In the genomic region with DNA sequence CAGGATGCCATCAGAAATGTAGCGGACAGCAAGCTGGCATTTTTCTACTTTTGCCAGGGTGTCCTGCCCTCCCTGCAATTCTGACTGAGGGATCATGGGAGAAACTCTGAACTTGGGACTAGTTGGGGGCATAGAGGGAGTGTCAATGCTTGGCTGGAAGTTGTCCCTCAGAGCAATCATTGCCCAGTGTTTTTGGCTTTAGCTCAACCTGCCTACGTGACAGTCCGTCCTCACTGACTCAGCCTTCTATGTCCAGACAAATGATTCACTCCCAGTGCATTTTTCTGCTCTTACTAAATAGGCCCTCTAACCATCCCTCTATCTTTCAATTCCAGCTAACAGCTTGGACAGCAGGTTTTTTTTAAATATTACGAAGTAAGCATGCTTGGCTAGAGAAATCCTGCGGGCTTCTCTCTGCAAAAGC, we compare ENCODE assay signal across 2 cellular contexts.
TF ChIP-seq lines count a peak whose summit lies in the region.

No MANE protein-coding gene starts in this region.

TF ChIP-seq in SK-N-SH, 30 proteins besides CTCF, POLR2A, EP300 and RAD21 (continued from another document):
- TF ChIP-seq RFX5 (IDR thresholded peaks at IDR 0.05; ENCODE audit: low read length), result no peak
- no peak for TF ChIP-seq ELF1 (IDR thresholded peaks at IDR 0.05)
- TF ChIP-seq, protein P1, sequence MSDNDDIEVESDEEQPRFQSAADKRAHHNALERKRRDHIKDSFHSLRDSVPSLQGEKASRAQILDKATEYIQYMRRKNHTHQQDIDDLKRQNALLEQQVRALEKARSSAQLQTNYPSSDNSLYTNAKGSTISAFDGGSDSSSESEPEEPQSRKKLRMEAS (IDR thresholded peaks at IDR 0.05; ENCODE audit: low read depth), result no peak
- TF ChIP-seq, protein P2, sequence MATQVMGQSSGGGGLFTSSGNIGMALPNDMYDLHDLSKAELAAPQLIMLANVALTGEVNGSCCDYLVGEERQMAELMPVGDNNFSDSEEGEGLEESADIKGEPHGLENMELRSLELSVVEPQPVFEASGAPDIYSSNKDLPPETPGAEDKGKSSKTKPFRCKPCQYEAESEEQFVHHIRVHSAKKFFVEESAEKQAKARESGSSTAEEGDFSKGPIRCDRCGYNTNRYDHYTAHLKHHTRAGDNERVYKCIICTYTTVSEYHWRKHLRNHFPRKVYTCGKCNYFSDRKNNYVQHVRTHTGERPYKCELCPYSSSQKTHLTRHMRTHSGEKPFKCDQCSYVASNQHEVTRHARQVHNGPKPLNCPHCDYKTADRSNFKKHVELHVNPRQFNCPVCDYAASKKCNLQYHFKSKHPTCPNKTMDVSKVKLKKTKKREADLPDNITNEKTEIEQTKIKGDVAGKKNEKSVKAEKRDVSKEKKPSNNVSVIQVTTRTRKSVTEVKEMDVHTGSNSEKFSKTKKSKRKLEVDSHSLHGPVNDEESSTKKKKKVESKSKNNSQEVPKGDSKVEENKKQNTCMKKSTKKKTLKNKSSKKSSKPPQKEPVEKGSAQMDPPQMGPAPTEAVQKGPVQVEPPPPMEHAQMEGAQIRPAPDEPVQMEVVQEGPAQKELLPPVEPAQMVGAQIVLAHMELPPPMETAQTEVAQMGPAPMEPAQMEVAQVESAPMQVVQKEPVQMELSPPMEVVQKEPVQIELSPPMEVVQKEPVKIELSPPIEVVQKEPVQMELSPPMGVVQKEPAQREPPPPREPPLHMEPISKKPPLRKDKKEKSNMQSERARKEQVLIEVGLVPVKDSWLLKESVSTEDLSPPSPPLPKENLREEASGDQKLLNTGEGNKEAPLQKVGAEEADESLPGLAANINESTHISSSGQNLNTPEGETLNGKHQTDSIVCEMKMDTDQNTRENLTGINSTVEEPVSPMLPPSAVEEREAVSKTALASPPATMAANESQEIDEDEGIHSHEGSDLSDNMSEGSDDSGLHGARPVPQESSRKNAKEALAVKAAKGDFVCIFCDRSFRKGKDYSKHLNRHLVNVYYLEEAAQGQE (IDR thresholded peaks at IDR 0.05; ENCODE audit: low read depth, low read length), result no peak
- TF ChIP-seq, protein P3, sequence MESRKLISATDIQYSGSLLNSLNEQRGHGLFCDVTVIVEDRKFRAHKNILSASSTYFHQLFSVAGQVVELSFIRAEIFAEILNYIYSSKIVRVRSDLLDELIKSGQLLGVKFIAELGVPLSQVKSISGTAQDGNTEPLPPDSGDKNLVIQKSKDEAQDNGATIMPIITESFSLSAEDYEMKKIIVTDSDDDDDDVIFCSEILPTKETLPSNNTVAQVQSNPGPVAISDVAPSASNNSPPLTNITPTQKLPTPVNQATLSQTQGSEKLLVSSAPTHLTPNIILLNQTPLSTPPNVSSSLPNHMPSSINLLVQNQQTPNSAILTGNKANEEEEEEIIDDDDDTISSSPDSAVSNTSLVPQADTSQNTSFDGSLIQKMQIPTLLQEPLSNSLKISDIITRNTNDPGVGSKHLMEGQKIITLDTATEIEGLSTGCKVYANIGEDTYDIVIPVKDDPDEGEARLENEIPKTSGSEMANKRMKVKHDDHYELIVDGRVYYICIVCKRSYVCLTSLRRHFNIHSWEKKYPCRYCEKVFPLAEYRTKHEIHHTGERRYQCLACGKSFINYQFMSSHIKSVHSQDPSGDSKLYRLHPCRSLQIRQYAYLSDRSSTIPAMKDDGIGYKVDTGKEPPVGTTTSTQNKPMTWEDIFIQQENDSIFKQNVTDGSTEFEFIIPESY (IDR thresholded peaks at IDR 0.05; ENCODE audit: borderline replicate concordance, low read depth), result no peak
- TF ChIP-seq FOXJ3 (CRISPR knock-in tag; IDR thresholded peaks at IDR 0.05), result no peak
- no peak for TF ChIP-seq EZH2phosphoT487 (IDR thresholded peaks at IDR 0.05; ENCODE audit: borderline replicate concordance, low read depth)
- TF ChIP-seq RXRA (IDR thresholded peaks at IDR 0.05; ENCODE audit: borderline replicate concordance, low read depth), result no peak
- TF ChIP-seq, protein P4, sequence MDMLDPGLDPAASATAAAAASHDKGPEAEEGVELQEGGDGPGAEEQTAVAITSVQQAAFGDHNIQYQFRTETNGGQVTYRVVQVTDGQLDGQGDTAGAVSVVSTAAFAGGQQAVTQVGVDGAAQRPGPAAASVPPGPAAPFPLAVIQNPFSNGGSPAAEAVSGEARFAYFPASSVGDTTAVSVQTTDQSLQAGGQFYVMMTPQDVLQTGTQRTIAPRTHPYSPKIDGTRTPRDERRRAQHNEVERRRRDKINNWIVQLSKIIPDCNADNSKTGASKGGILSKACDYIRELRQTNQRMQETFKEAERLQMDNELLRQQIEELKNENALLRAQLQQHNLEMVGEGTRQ (IDR thresholded peaks at IDR 0.05; ENCODE audit: borderline replicate concordance, low read depth, low read length), result no peak
- TF ChIP-seq POLR2AphosphoS5 (IDR thresholded peaks at IDR 0.05; ENCODE audit: low read depth, low read length), result no peak
- TF ChIP-seq, protein P5, sequence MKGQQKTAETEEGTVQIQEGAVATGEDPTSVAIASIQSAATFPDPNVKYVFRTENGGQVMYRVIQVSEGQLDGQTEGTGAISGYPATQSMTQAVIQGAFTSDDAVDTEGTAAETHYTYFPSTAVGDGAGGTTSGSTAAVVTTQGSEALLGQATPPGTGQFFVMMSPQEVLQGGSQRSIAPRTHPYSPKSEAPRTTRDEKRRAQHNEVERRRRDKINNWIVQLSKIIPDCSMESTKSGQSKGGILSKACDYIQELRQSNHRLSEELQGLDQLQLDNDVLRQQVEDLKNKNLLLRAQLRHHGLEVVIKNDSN (IDR thresholded peaks at IDR 0.05; ENCODE audit: borderline replicate concordance, low read depth), result no peak
- no peak for TF ChIP-seq NRF1 (IDR thresholded peaks at IDR 0.05; ENCODE audit: low read depth, low read length)
- TF ChIP-seq RCOR1 (IDR thresholded peaks at IDR 0.05; ENCODE audit: low read length), result no peak
- no peak for TF ChIP-seq FOSL2 (IDR thresholded peaks at IDR 0.05; ENCODE audit: borderline replicate concordance, low read depth)
- no peak for TF ChIP-seq JUND (IDR thresholded peaks at IDR 0.05)
- no peak for TF ChIP-seq FOXM1 (IDR thresholded peaks at IDR 0.05; ENCODE audit: low read depth)
- no peak for TF ChIP-seq TCF12 (IDR thresholded peaks at IDR 0.05)

TF ChIP-seq in GM12891, 5 proteins besides CTCF, POLR2A, EP300 and RAD21 (continued from another document):
- TF ChIP-seq POU2F2 (IDR thresholded peaks at IDR 0.05; ENCODE audit: low read depth, low read length) (no peak), POLR2AphosphoS5 (IDR thresholded peaks at IDR 0.05; ENCODE audit: low read depth, low read length) (no peak), PAX5 (IDR thresholded peaks at IDR 0.05; ENCODE audit: insufficient read depth, low read length, severe bottlenecking) (no peak), TAF1 (IDR thresholded peaks at IDR 0.05; ENCODE audit: low read depth, low read length) (no peak)
TF ChIP-seq in GM12891: peak in this region for 0.
